15 cellular contexts compared by ENCODE assay signal in genomic region chr12:95231190-95231589, GRCh38. TPM values are rescaled to one million over a fixed set of nuclear protein-coding genes. Genes with fewer than 3 reads are reported as not detected.
DNase-seq lines count a peak whose midpoint lies in the region; ATAC-seq, FAIRE-seq and TF ChIP-seq lines count a peak whose summit lies in the region.
"Had no signal": no experiment of that assay in that cellular context is flagged by ENCODE, and none has a peak within 500 bp of the region (broad histone marks: within the 10 kb centered on the region; RNA-seq: fewer than 3 reads in every experiment).

No MANE protein-coding gene starts in this region.

- H3K9ac ChIP-seq in keratinocyte (ENCODE audit: control insufficient read depth, extremely low read depth, insufficient read depth, low read length): no peak overlapping the region

- peaks cover 11% of the 10 kb centered on the region for H3K4me1 ChIP-seq in keratinocyte (ENCODE audit: control insufficient read depth, extremely low read depth, insufficient read depth, low read length)

- no peak for ATAC-seq in activated T-helper 17 cell treated with anti-CD3 and anti-CD28 coated beads, Interleukin-2, amount 50 U/mL, for 72 hours (replicated peaks)
- ATAC-seq in HG02973 (IDR thresholded peaks at IDR 0.05; ENCODE audit: unreplicated experiment): no peak
- ATAC-seq: naive thymus-derived CD4-positive, alpha-beta T cell; sciatic nerve had no signal

- peaks cover 82% of the 10 kb centered on the region for H3K79me2 ChIP-seq in keratinocyte (ENCODE audit: control insufficient read depth, insufficient read depth, low read length)

- DNase-seq in Daoy (ENCODE audit: low read depth): peak; percentile 60
- DNase-seq in NCI-H226: peak; percentile 64
- DNase-seq in brain microvascular endothelial cell: peak; percentile 63
- no peak for DNase-seq in keratinocyte (ENCODE audit: low read depth, low spot score)
- DNase-seq in mesenteric fat pad (ENCODE audit: low spot score): no peak
- no peak for DNase-seq in NCI-H187 (lab: John Stamatoyannopoulos, UW)
- DNase-seq: activated CD4-positive, alpha-beta T cell treated with anti-CD3 and anti-CD28 coated beads, Interleukin-2, amount 10 ng/mL, durations not matched to agents 24 days and 14 days; kidney; naive thymus-derived CD4-positive, alpha-beta T cell; NCI-H2081 treated with DMSO at 0.1 percent for 48 hours; T-helper 1 cell had no signal

- no peaks in the 10 kb centered on the region for H3K9me3 Mint-ChIP-seq in activated T-helper 17 cell treated with anti-CD3 and anti-CD28 coated beads, Interleukin-2, amount 50 U/mL, for 72 hours
- H3K9me3 Mint-ChIP-seq: activated CD4-positive, alpha-beta T cell treated with anti-CD3 and anti-CD28 coated beads, Interleukin-2, amount 10 ng/mL, durations not matched to agents 24 days and 14 days; naive thymus-derived CD4-positive, alpha-beta T cell had no signal

- H3K27ac ChIP-seq in brain microvascular endothelial cell (peak overlapping the region; percentile 12), keratinocyte (ENCODE audit: control insufficient read depth, insufficient read depth, low read length) (peak overlapping the region; percentile 18)
- H3K27ac ChIP-seq: C4-2B had no signal

- H4K20me1 ChIP-seq in keratinocyte (ENCODE audit: control insufficient read depth, extremely low read depth, insufficient read depth, low read length): no peaks in the 10 kb centered on the region

- H3K4me2 ChIP-seq in keratinocyte (ENCODE audit: control insufficient read depth, extremely low read depth, insufficient read depth, low read depth, low read length): no peak overlapping the region

- H3K27me3 ChIP-seq in brain microvascular endothelial cell (replicated peaks) (no peaks in the 10 kb centered on the region), keratinocyte (ENCODE audit: control insufficient read depth, extremely low read depth, insufficient read depth, low read length) (no peaks in the 10 kb centered on the region)

- no peak for FAIRE-seq in keratinocyte (lab: Jason Lieb, UNC)
- FAIRE-seq: kidney had no signal

- H3K9me3 ChIP-seq in keratinocyte (ENCODE audit: control insufficient read depth, low read depth, low read length): no peaks in the 10 kb centered on the region

- H3K4me3 Mint-ChIP-seq in activated T-helper 17 cell treated with anti-CD3 and anti-CD28 coated beads, Interleukin-2, amount 50 U/mL, for 72 hours: no peak overlapping the region
- H3K4me3 Mint-ChIP-seq: activated CD4-positive, alpha-beta T cell treated with anti-CD3 and anti-CD28 coated beads, Interleukin-2, amount 10 ng/mL, durations not matched to agents 24 days and 14 days; naive thymus-derived CD4-positive, alpha-beta T cell had no signal

- H3K9me1 ChIP-seq in keratinocyte (ENCODE audit: control insufficient read depth, extremely low read depth, insufficient read depth, low read length): no peaks in the 10 kb centered on the region

- H3K36me3 ChIP-seq in brain microvascular endothelial cell (replicated peaks): no peaks in the 10 kb centered on the region
- peaks cover 2 to 7% of the 10 kb centered on the region in 2 experiments for H3K36me3 ChIP-seq in keratinocyte (ENCODE audit: control insufficient read depth in 2 of 2, extremely low read depth in 1 of 2, insufficient read depth in 2 of 2, low read length in 2 of 2)

- TF ChIP-seq CTCF in brain microvascular endothelial cell (IDR thresholded peaks at IDR 0.05; ENCODE audit: low read depth, low read length, missing control alignments): no peak
- TF ChIP-seq CTCF in keratinocyte (optimal IDR thresholded peaks at IDR 0.05 in 1 of 3, IDR thresholded peaks at IDR 0.05 in 1 of 3, conservative IDR thresholded peaks at IDR 0.05 in 1 of 3; ENCODE audit: extremely low read depth in 1 of 3, insufficient read depth in 2 of 3, low read length in 3 of 3): no peak

- H3K4me3 ChIP-seq in brain microvascular endothelial cell (ENCODE audit: low read depth, low read length) (no peak overlapping the region), keratinocyte (ENCODE audit: control insufficient read depth in 2 of 3, extremely low read depth in 1 of 3, insufficient read depth in 2 of 3, low read depth in 1 of 3, low read length in 3 of 3) (no peak overlapping the region)

- H3K27ac Mint-ChIP-seq in activated T-helper 17 cell treated with anti-CD3 and anti-CD28 coated beads, Interleukin-2, amount 50 U/mL, for 72 hours: no peak overlapping the region
- H3K27ac Mint-ChIP-seq: activated CD4-positive, alpha-beta T cell treated with anti-CD3 and anti-CD28 coated beads, Interleukin-2, amount 10 ng/mL, durations not matched to agents 24 days and 14 days; naive thymus-derived CD4-positive, alpha-beta T cell had no signal

- in situ Hi-C loops in brain microvascular endothelial cell (cut with HindIII; ENCODE audit: low pct_ligation_motif_present, low sequenced_read_pairs): no loop called here

- peaks cover 38% of the 10 kb centered on the region for H3K36me3 Mint-ChIP-seq in activated T-helper 17 cell treated with anti-CD3 and anti-CD28 coated beads, Interleukin-2, amount 50 U/mL, for 72 hours (ENCODE audit: low read depth)

- no peaks in the 10 kb centered on the region for H3K27me3 Mint-ChIP-seq in activated T-helper 17 cell treated with anti-CD3 and anti-CD28 coated beads, Interleukin-2, amount 50 U/mL, for 72 hours
- H3K27me3 Mint-ChIP-seq: activated CD4-positive, alpha-beta T cell treated with anti-CD3 and anti-CD28 coated beads, Interleukin-2, amount 10 ng/mL, durations not matched to agents 24 days and 14 days; naive thymus-derived CD4-positive, alpha-beta T cell had no signal

- H3K4me1 Mint-ChIP-seq in activated T-helper 17 cell treated with anti-CD3 and anti-CD28 coated beads, Interleukin-2, amount 50 U/mL, for 72 hours: peaks cover 10% of the 10 kb centered on the region

- dilution Hi-C loops in keratinocyte (cut with MboI; ENCODE audit: extremely low pct_ligation_motif_present, low sequenced_read_pairs): no loop called here

- no peak overlapping the region for H2AFZ ChIP-seq in keratinocyte (ENCODE audit: control insufficient read depth, low read length)

RNA-seq across cellular contexts. Expression of gene VEZT, which starts 13.6 kb away (rescaled TPM):
- total RNA-seq in Daoy (2014; rRNA removed; shearing (Covaris generic)): 61.9 and 102 TPM in 2 replicates
- 106 to 183 TPM (median 169 TPM) in 3 replicates for polyA plus RNA-seq in keratinocyte
- 123 TPM for polyA plus RNA-seq in keratinocyte (2011; ENCODE audit: low read depth)
- 78.2 and 178 TPM in 2 replicates for polyA plus RNA-seq in keratinocyte (2011; cell fraction: cytosol; rRNA removed)
- polyA plus RNA-seq in keratinocyte (2011; cell fraction: nucleus; rRNA removed): 163 and 205 TPM in 2 replicates
- polyA plus RNA-seq in keratinocyte (2012; ENCODE audit: low replicate concordance): 35.9 and 70.7 TPM in 2 replicates
- 32.8 to 160 TPM (median 127 TPM) in 3 replicates for polyA minus RNA-seq in keratinocyte
- polyA minus RNA-seq in keratinocyte (2011; cell fraction: cytosol; rRNA and poly(A)+ RNA removed): 69.1 TPM
- 104 and 211 TPM in 2 replicates for polyA minus RNA-seq in keratinocyte (2011; cell fraction: nucleus; rRNA and poly(A)+ RNA removed)
- total RNA-seq in activated T-helper 17 cell treated with anti-CD3 and anti-CD28 coated beads, Interleukin-2, amount 50 U/mL, for 72 hours: 10 to 100 TPM; 42.9 to 49.3 TPM
- 50.2 TPM for total RNA-seq in mesenteric fat pad

RNA-seq across cellular contexts. Expression of gene FGD6, which starts 13.9 kb away (rescaled TPM):
- total RNA-seq in Daoy (2014; rRNA removed; shearing (Covaris generic)): 12.3 and 13.9 TPM in 2 replicates
- 40.4 to 54.2 TPM (median 50.8 TPM) in 3 replicates for polyA plus RNA-seq in keratinocyte
- 6.6 TPM for polyA plus RNA-seq in keratinocyte (2011; ENCODE audit: low read depth)
- polyA plus RNA-seq in keratinocyte (2011; cell fraction: cytosol; rRNA removed): 25.0 and 52.1 TPM in 2 replicates
- polyA plus RNA-seq in keratinocyte (2011; cell fraction: nucleus; rRNA removed): 75.5 and 92.1 TPM in 2 replicates
- polyA plus RNA-seq in keratinocyte (2012; ENCODE audit: low replicate concordance): 9.7 and 34.8 TPM in 2 replicates
- 16.1 to 84.1 TPM (median 45.5 TPM) in 3 replicates for polyA minus RNA-seq in keratinocyte
- polyA minus RNA-seq in keratinocyte (2011; cell fraction: cytosol; rRNA and poly(A)+ RNA removed): 58.5 TPM
- 60.4 and 108 TPM in 2 replicates for polyA minus RNA-seq in keratinocyte (2011; cell fraction: nucleus; rRNA and poly(A)+ RNA removed)
- 1 to 10 TPM; 1.4 to 2.6 TPM for total RNA-seq in activated T-helper 17 cell treated with anti-CD3 and anti-CD28 coated beads, Interleukin-2, amount 50 U/mL, for 72 hours
- 5.4 TPM for total RNA-seq in mesenteric fat pad

Comparison
In these comparisons a context has a peak if more than half of its experiments do, and no peak if none do; other contexts are left out.
1. DNase-seq: peak in Daoy (single experiment), NCI-H226 (single experiment) and brain microvascular endothelial cell (single experiment); none in keratinocyte (single experiment), mesenteric fat pad (single experiment) and NCI-H187 (0 of 2).